ENCODE assay signal across 8 cellular contexts in genomic region chr5:171162602-171163001, GRCh38.
DNase-seq lines count a peak whose midpoint lies in the region; ATAC-seq and TF ChIP-seq lines count a peak whose summit lies in the region.

No MANE protein-coding gene starts in this region.

- H3K4me3 ChIP-seq in NB4 (ENCODE audit: low read depth, low read length) (no peak overlapping the region), fibroblast of lung (replicated peaks in 1 of 4; ENCODE audit: control extremely low read depth in 1 of 4, insufficient read depth in 1 of 4, low read depth in 3 of 4, low read length in 4 of 4) (no peak overlapping the region), trophoblast cell (ENCODE audit: low read depth, low read length) (no peak overlapping the region), smooth muscle cell (no peak overlapping the region)

- TF ChIP-seq CTCF in NB4 (IDR thresholded peaks at IDR 0.05; ENCODE audit: low read depth, low read length), result peak; percentile 60
- peak; percentile 34 to 62 for TF ChIP-seq CTCF in fibroblast of lung (conservative IDR thresholded peaks at IDR 0.05 in 1 of 2, IDR thresholded peaks at IDR 0.05 in 1 of 2; ENCODE audit: low read depth in 1 of 2, low read length in 2 of 2)
- TF ChIP-seq CTCF in smooth muscle cell (IDR thresholded peaks at IDR 0.05; ENCODE audit: borderline replicate concordance, insufficient read depth, poor library complexity, severe bottlenecking), result no peak

- no peak overlapping the region for H3K4ac ChIP-seq in trophoblast cell (ENCODE audit: low read depth, low read length)

- H2AK5ac ChIP-seq in trophoblast cell (ENCODE audit: low read length), result no peak overlapping the region

- WGBS in trophoblast cell (ENCODE audit: extremely low coverage, insufficient coverage, insufficient read length), result no CpG with 5 or more reads among the region's 1 CpG
- 92% methylated on average over 1 of the region's 1 CpG for WGBS in smooth muscle cell (ENCODE audit: low lambda C conversion rate)

- DNase-seq in D341Med (ENCODE audit: low spot score) (peak; percentile 58), NB4 (ENCODE audit: low read depth) (peak; percentile 47), fibroblast of lung (ENCODE audit: low read depth in 2 of 2) (peak; percentile 17 to 32), COR-L47 (lab: John Stamatoyannopoulos, UW) (no peak), trophoblast cell (no peak), smooth muscle cell (lab: John Stamatoyannopoulos, UW; ENCODE audit: unreplicated experiment) (no peak)
- no peak for DNase-seq in activated effector memory CD4-positive, alpha-beta T cell treated with Interleukin-2 at 50 U/mL for 16 hours

- no peaks in the 10 kb centered on the region for H3F3A ChIP-seq in smooth muscle cell (ENCODE audit: low read depth)

- no peak overlapping the region for H4K8ac ChIP-seq in trophoblast cell (ENCODE audit: low read depth, low read length)

- H3K36me3 ChIP-seq in fibroblast of lung (ENCODE audit: control insufficient read depth, insufficient read depth, low read length), result no peaks in the 10 kb centered on the region
- H3K36me3 ChIP-seq in trophoblast cell (ENCODE audit: control insufficient read depth in 1 of 2, insufficient read depth in 2 of 2, low read length in 2 of 2), result no peaks in the 10 kb centered on the region
- H3K36me3 ChIP-seq in smooth muscle cell (ENCODE audit: low read depth), result no peaks in the 10 kb centered on the region

- H3K79me2 ChIP-seq in fibroblast of lung (ENCODE audit: control insufficient read depth, insufficient read depth, low read length) (no peaks in the 10 kb centered on the region), trophoblast cell (ENCODE audit: control insufficient read depth, insufficient read depth, low read length, poor library complexity) (no peaks in the 10 kb centered on the region), smooth muscle cell (ENCODE audit: low read depth) (no peaks in the 10 kb centered on the region)

- H3K4me2 ChIP-seq in fibroblast of lung (ENCODE audit: extremely low read depth, insufficient read depth, low read length) (no peak overlapping the region), trophoblast cell (ENCODE audit: low read length) (no peak overlapping the region), smooth muscle cell (no peak overlapping the region)

- H4K12ac ChIP-seq in trophoblast cell (ENCODE audit: low read depth, low read length), result no peak overlapping the region

- no peak overlapping the region for H3K14ac ChIP-seq in trophoblast cell (ENCODE audit: low read length)

- H3K27ac ChIP-seq in fibroblast of lung (ENCODE audit: insufficient read depth, low read length) (no peak overlapping the region), trophoblast cell (ENCODE audit: low read depth, low read length) (no peak overlapping the region), smooth muscle cell (ENCODE audit: low read depth) (no peak overlapping the region)

- no peaks in the 10 kb centered on the region for H3K27me3 ChIP-seq in fibroblast of lung (ENCODE audit: control insufficient read depth, insufficient read depth, low read length)
- no peaks in the 10 kb centered on the region for H3K27me3 ChIP-seq in trophoblast cell (ENCODE audit: insufficient read depth, low read length)
- H3K27me3 ChIP-seq in smooth muscle cell (ENCODE audit: low read depth), result no peaks in the 10 kb centered on the region

- no peaks in the 10 kb centered on the region for H3K4me1 ChIP-seq in fibroblast of lung (ENCODE audit: control insufficient read depth, extremely low read depth, insufficient read depth, low read length)
- no peaks in the 10 kb centered on the region for H3K4me1 ChIP-seq in trophoblast cell (ENCODE audit: control insufficient read depth in 1 of 2, insufficient read depth in 2 of 2, low read length in 2 of 2)
- H3K4me1 ChIP-seq in smooth muscle cell (ENCODE audit: low read depth), result peaks cover 11% of the 10 kb centered on the region

- no peak overlapping the region for H2BK5ac ChIP-seq in trophoblast cell (ENCODE audit: low read depth, low read length, poor library complexity)

- H3K9me3 ChIP-seq in fibroblast of lung (ENCODE audit: control insufficient read depth, insufficient read depth, low read depth, low read length) (no peaks in the 10 kb centered on the region), trophoblast cell (ENCODE audit: insufficient read depth, low read depth, low read length) (no peaks in the 10 kb centered on the region), smooth muscle cell (replicated peaks; ENCODE audit: low read depth) (no peaks in the 10 kb centered on the region)

- no peak overlapping the region for H3K23ac ChIP-seq in trophoblast cell (ENCODE audit: low read length)

- no peaks in the 10 kb centered on the region for H3K79me1 ChIP-seq in trophoblast cell (ENCODE audit: low read length)

- H2AFZ ChIP-seq in fibroblast of lung (ENCODE audit: low read length) (no peak overlapping the region), trophoblast cell (ENCODE audit: insufficient read depth, low read length, poor library complexity) (no peak overlapping the region), smooth muscle cell (ENCODE audit: low read depth) (no peak overlapping the region)

- no peak overlapping the region for H2BK12ac ChIP-seq in trophoblast cell (ENCODE audit: low read length)

- no peak overlapping the region for H4K91ac ChIP-seq in trophoblast cell (ENCODE audit: low read depth, low read length)

- H3K9ac ChIP-seq in fibroblast of lung (ENCODE audit: insufficient read depth, low read length) (no peak overlapping the region), trophoblast cell (ENCODE audit: low read length) (no peak overlapping the region), smooth muscle cell (ENCODE audit: low read depth) (no peak overlapping the region)

- H4K20me1 ChIP-seq in fibroblast of lung (ENCODE audit: control insufficient read depth, extremely low read depth, insufficient read depth, low read length), result no peaks in the 10 kb centered on the region
- no peaks in the 10 kb centered on the region for H4K20me1 ChIP-seq in smooth muscle cell (ENCODE audit: low read depth)

- H2BK120ac ChIP-seq in trophoblast cell (ENCODE audit: insufficient read depth, low read length, poor library complexity), result no peak overlapping the region

- ATAC-seq in GM21360 (IDR thresholded peaks at IDR 0.05; ENCODE audit: unreplicated experiment), result peak; percentile 91

- no peak overlapping the region for H3K18ac ChIP-seq in trophoblast cell (ENCODE audit: low read length)

- TF ChIP-seq POLR2A in NB4 (IDR thresholded peaks at IDR 0.05; ENCODE audit: extremely low read depth, insufficient read length), result no peak

Comparison
In these comparisons a context has a peak if more than half of its experiments do, and no peak if none do; other contexts are left out.
1. DNase-seq: peak in D341Med (single experiment), NB4 (single experiment) and fibroblast of lung (2 of 2); none in activated effector memory CD4-positive, alpha-beta T cell treated with Interleukin-2 at 50 U/mL for 16 hours (single experiment), COR-L47 (single experiment), trophoblast cell (0 of 2) and smooth muscle cell (single experiment).